In genomic region chr4:172124656-172125308, GRCh38 we compare ENCODE assay signal across 13 cellular contexts.
"Had no signal": no experiment of that assay in that cellular context is flagged by ENCODE, and none has a peak within 500 bp of the region (broad histone marks: within the 10 kb centered on the region; RNA-seq: fewer than 3 reads in every experiment).

No MANE protein-coding gene starts in this region.

- H3K4me3 ChIP-seq: adrenal gland, pancreas, right lobe of liver, thyroid gland had no signal

- H3K9me3 ChIP-seq: adrenal gland, neutrophil, pancreas, right lobe of liver, thyroid gland had no signal

- H3K4me1 Mint-ChIP-seq: activated naive CD4-positive, alpha-beta T cell treated with anti-CD3 and anti-CD28 coated beads, Interleukin-2, amount 50 U/mL, for 24 hours had no signal

- H3K27ac ChIP-seq: adrenal gland, neutrophil, pancreas, right lobe of liver, thyroid gland had no signal

- ATAC-seq: left cardiac atrium; natural killer cell treated with Interleukin-12 subunit alpha and Interleukin-12 subunit beta and Interleukin-15 and Interleukin-18, amount 100 ng/mL, for 72 hours; pancreas; right lobe of liver had no signal

- H3K4me1 ChIP-seq: adrenal gland, pancreas, right lobe of liver, thyroid gland had no signal

- H3K27ac Mint-ChIP-seq: activated naive CD4-positive, alpha-beta T cell treated with anti-CD3 and anti-CD28 coated beads, Interleukin-2, amount 50 U/mL, for 24 hours; natural killer cell treated with Interleukin-12 subunit alpha and Interleukin-12 subunit beta and Interleukin-15 and Interleukin-18, amount 100 ng/mL, for 72 hours; T-helper 2 cell treated with Interferon-gamma antibody and Interleukin-4, amounts not matched to agents 5 μg/mL and 100 μg/mL, for 36 hours had no signal

- H3K27me3 Mint-ChIP-seq: activated naive CD4-positive, alpha-beta T cell treated with anti-CD3 and anti-CD28 coated beads, Interleukin-2, amount 50 U/mL, for 24 hours; natural killer cell treated with Interleukin-12 subunit alpha and Interleukin-12 subunit beta and Interleukin-15 and Interleukin-18, amount 100 ng/mL, for 72 hours had no signal

- H3K36me3 Mint-ChIP-seq: activated naive CD4-positive, alpha-beta T cell treated with anti-CD3 and anti-CD28 coated beads, Interleukin-2, amount 50 U/mL, for 24 hours had no signal

- H3K27me3 ChIP-seq: adrenal gland, neutrophil, pancreas, right lobe of liver, thyroid gland had no signal

- H3K4me3 Mint-ChIP-seq: activated naive CD4-positive, alpha-beta T cell treated with anti-CD3 and anti-CD28 coated beads, Interleukin-2, amount 50 U/mL, for 24 hours; natural killer cell treated with Interleukin-12 subunit alpha and Interleukin-12 subunit beta and Interleukin-15 and Interleukin-18, amount 100 ng/mL, for 72 hours; T-helper 2 cell treated with Interferon-gamma antibody and Interleukin-4, amounts not matched to agents 5 μg/mL and 100 μg/mL, for 36 hours had no signal

- DNase-seq: activated gamma-delta T cell; adrenal gland; cerebellar nuclear complex; effector CD4-positive, alpha-beta T cell; left cardiac atrium; pancreas; right lobe of liver; stimulated activated naive CD4-positive, alpha-beta T cell treated with Interleukin-2 at 50 U/mL for 16 hours; thyroid gland had no signal

- H3K36me3 ChIP-seq: adrenal gland, neutrophil, pancreas, right lobe of liver, thyroid gland had no signal
